ENCODE assay signal across 1 cellular context in genomic region chr1:155178441-155179106, GRCh38.
A peak's percentile ranks its signal among the peaks of the same experiment; 100 is the strongest.
TF ChIP-seq lines count a peak whose summit lies in the region.

No MANE protein-coding gene starts in this region.

TF ChIP-seq in IMR-90, 13 proteins besides CTCF, POLR2A, EP300 and RAD21:
- TF ChIP-seq MAZ (IDR thresholded peaks at IDR 0.05; ENCODE audit: borderline replicate concordance, low read depth, low read length) (no peak), RFX5 (IDR thresholded peaks at IDR 0.05; ENCODE audit: low read depth, low read length) (no peak), SMC3 (IDR thresholded peaks at IDR 0.05; ENCODE audit: low read depth, low read length) (no peak), FOS (IDR thresholded peaks at IDR 0.05; ENCODE audit: low read depth, low read length) (no peak), BHLHE40 (IDR thresholded peaks at IDR 0.05; ENCODE audit: low read depth, low read length) (no peak), MXI1 (IDR thresholded peaks at IDR 0.05; ENCODE audit: borderline replicate concordance, low read depth, low read length) (no peak), ELK1 (IDR thresholded peaks at IDR 0.05; ENCODE audit: borderline replicate concordance, low read depth, low read length) (no peak), CHD1 (IDR thresholded peaks at IDR 0.05; ENCODE audit: low read depth, low read length) (no peak), CEBPB (IDR thresholded peaks at IDR 0.05; ENCODE audit: low read depth, low read length) (peak; percentile 49; the same call in 1 of the 2 replicates)
